Comparison of ENCODE assay signal across 23 cellular contexts in genomic region chr7:133888061-133888930, GRCh38.
"Had no signal": no experiment of that assay in that cellular context is flagged by ENCODE, and none has a peak within 500 bp of the region (broad histone marks: within the 10 kb centered on the region; RNA-seq: fewer than 3 reads in every experiment).

No MANE protein-coding gene starts in this region.

- H3K27me3 Mint-ChIP-seq: activated naive CD8-positive, alpha-beta T cell; central memory CD8-positive, alpha-beta T cell; natural killer cell treated with Interleukin-12 subunit alpha and Interleukin-12 subunit beta and Interleukin-15 and Interleukin-18, amount 100 ng/mL, for 72 hours; stimulated activated memory B cell treated with anti-CD40 and anti-IgM and Interleukin-4, amounts not matched to agents 10 μg/mL and 1 μg/mL and 100 μg/mL, for 72 hours had no signal

- H3K4me3 ChIP-seq: breast epithelium, left lung, sigmoid colon, smooth muscle cell, stomach, suprapubic skin, transverse colon had no signal

- H3K27ac Mint-ChIP-seq: activated naive CD8-positive, alpha-beta T cell; activated T-helper 2 cell treated with anti-CD3 and anti-CD28 coated beads, Interferon-gamma antibody, Interleukin-2, Interleukin-4, amounts not matched to agents 10 μg/mL and 5 μg/mL and 100 μg/mL, durations not matched to agents 14 hours and 24 hours and 36 hours; immature natural killer cell; natural killer cell treated with Interleukin-12 subunit alpha and Interleukin-12 subunit beta and Interleukin-15 and Interleukin-18, amount 100 ng/mL, for 72 hours; stimulated activated memory B cell treated with anti-CD40 and anti-IgM and Interleukin-4, amounts not matched to agents 10 μg/mL and 1 μg/mL and 100 μg/mL, for 72 hours had no signal

- H3K4me3 Mint-ChIP-seq: activated naive CD8-positive, alpha-beta T cell; activated T-cell treated with anti-CD3 and anti-CD28 coated beads, Interleukin-2, amount 50 U/mL, for 4 hours; central memory CD8-positive, alpha-beta T cell; immature natural killer cell; natural killer cell treated with Interleukin-12 subunit alpha and Interleukin-12 subunit beta and Interleukin-15 and Interleukin-18, amount 100 ng/mL, for 72 hours; stimulated activated memory B cell treated with anti-CD40 and anti-IgM and Interleukin-4, amounts not matched to agents 10 μg/mL and 1 μg/mL and 100 μg/mL, for 72 hours had no signal

- H3K9me3 ChIP-seq: breast epithelium, left lung, sigmoid colon, stomach, suprapubic skin, transverse colon had no signal

- H3K4me1 Mint-ChIP-seq: central memory CD8-positive, alpha-beta T cell; stimulated activated memory B cell treated with anti-CD40 and anti-IgM and Interleukin-4, amounts not matched to agents 10 μg/mL and 1 μg/mL and 100 μg/mL, for 72 hours had no signal

- H3K9me3 Mint-ChIP-seq: central memory CD8-positive, alpha-beta T cell; natural killer cell treated with Interleukin-12 subunit alpha and Interleukin-12 subunit beta and Interleukin-15 and Interleukin-18, amount 100 ng/mL, for 72 hours; stimulated activated memory B cell treated with anti-CD40 and anti-IgM and Interleukin-4, amounts not matched to agents 10 μg/mL and 1 μg/mL and 100 μg/mL, for 72 hours had no signal

- H3K36me3 ChIP-seq: breast epithelium, left lung, sigmoid colon, stomach, suprapubic skin, transverse colon had no signal

- H3K4me2 ChIP-seq: smooth muscle cell had no signal

- H3K36me3 Mint-ChIP-seq: immature natural killer cell; natural killer cell treated with Interleukin-12 subunit alpha and Interleukin-12 subunit beta and Interleukin-15 and Interleukin-18, amount 100 ng/mL, for 72 hours had no signal

- H3K27ac ChIP-seq: breast epithelium, left lung, sigmoid colon, stomach, suprapubic skin, transverse colon had no signal

- ATAC-seq: activated T-cell treated with anti-CD3 and anti-CD28 coated beads, Interleukin-2, amount 50 U/mL, for 4 hours; esophagus mucosa; left lung; natural killer cell treated with Interleukin-12 subunit alpha and Interleukin-12 subunit beta and Interleukin-15 and Interleukin-18, amount 100 ng/mL, for 72 hours; stimulated activated memory B cell treated with anti-CD40 and anti-IgM and Interleukin-4, amounts not matched to agents 10 μg/mL and 1 μg/mL and 100 μg/mL, for 72 hours had no signal

- H3K4me1 ChIP-seq: breast epithelium, left lung, sigmoid colon, suprapubic skin had no signal

- H3K27me3 ChIP-seq: breast epithelium, left lung, sigmoid colon, stomach, suprapubic skin, transverse colon had no signal

- DNase-seq: activated CD4-positive, alpha-beta T cell treated with anti-CD3 and anti-CD28 coated beads for 1 hour; activated naive CD4-positive, alpha-beta T cell; activated T-cell treated with anti-CD3 and anti-CD28 coated beads, Interleukin-2, amount 50 U/mL, for 4 hours; effector memory CD4-positive, alpha-beta T cell; foreskin melanocyte; immature natural killer cell; left lung; midbrain; nucleus accumbens; posterior cingulate gyrus; sigmoid colon; stimulated activated CD4-positive, alpha-beta T cell treated with anti-CD3 and anti-CD28 coated beads, Interleukin-15, amount 100 ng/mL, for 24 hours; stomach; transverse colon had no signal
